8 cellular contexts compared by ENCODE assay signal in the genomic region with DNA sequence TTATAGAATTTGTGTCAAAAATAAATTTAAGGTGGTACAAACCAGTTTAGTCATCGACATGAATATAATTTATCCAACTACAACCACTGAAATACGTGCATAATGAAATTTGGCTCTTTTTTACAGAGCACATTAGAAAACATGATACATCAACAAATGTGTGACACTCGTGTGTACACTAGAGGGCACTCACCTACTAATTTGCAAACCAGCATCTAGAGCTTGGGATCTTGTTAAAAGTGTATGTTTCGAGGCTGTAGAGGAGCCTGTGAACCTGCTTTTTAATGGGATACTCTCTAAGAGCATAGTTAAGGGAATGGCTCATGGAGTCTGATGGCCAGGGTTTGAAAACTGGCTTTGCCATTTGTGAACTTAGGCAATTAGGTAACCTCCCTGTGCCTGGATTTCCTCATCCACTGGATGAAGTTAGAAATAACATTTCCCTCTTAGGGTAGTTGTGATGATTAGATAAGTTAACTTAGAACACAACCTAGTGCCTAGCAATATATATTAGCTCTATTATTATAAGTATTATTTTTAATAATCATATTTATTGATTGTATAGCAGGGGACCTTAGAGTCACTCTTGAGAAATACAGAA. TPM values are rescaled to one million over a fixed set of nuclear protein-coding genes. Genes with fewer than 3 reads are reported as not detected.
DNase-seq lines count a peak whose midpoint lies in the region; ATAC-seq, FAIRE-seq and TF ChIP-seq lines count a peak whose summit lies in the region.

No MANE protein-coding gene starts in this region.

- no peaks in the 10 kb centered on the region for H3K9me1 ChIP-seq in IMR-90 (ENCODE audit: insufficient read depth, low read length)

- no peak overlapping the region for H3K14ac ChIP-seq in IMR-90 (replicated peaks; ENCODE audit: low read depth, low read length)

- peak; percentile 91 for FAIRE-seq in A549 (lab: Jason Lieb, UNC)

- no peak for TF ChIP-seq EP300 in A549 (IDR thresholded peaks at IDR 0.05)

- no peak overlapping the region for H2BK15ac ChIP-seq in IMR-90 (ENCODE audit: low read depth, low read length)

- H3K23ac ChIP-seq in IMR-90 (ENCODE audit: low read depth, low read length), result no peak overlapping the region

- H2AK9ac ChIP-seq in IMR-90 (replicated peaks; ENCODE audit: low read depth, low read length, poor library complexity), result no peak overlapping the region

- no peak overlapping the region for H4K8ac ChIP-seq in IMR-90 (ENCODE audit: low read depth in 2 of 2, low read length in 2 of 2)

- CTCF ChIA-PET in A549 (lab: Yijun Ruan, JAX) (interaction anchor here (0.6 to 7.0 kb wide), 55 partner anchors 10 to 1174 kb away, joined by 3 to 110 read pairs (median 4); a partner anchor contains a TSS), IMR-90 (lab: Yijun Ruan, JAX) (interaction anchor here (0.5 to 2.9 kb wide), 12 partner anchors 9 to 398 kb away, joined by 3 to 23 read pairs (median 3); a partner anchor contains a TSS)

- no peaks in the 10 kb centered on the region for H3K79me1 ChIP-seq in IMR-90 (ENCODE audit: low read depth in 1 of 2, low read length in 2 of 2)

- H3K9me3 ChIP-seq in A549 (no peaks in the 10 kb centered on the region), IMR-90 (ENCODE audit: control insufficient read depth, insufficient read depth, low read length) (no peaks in the 10 kb centered on the region)

- no peaks in the 10 kb centered on the region for H3K36me3 Mint-ChIP-seq in endothelial cell (ENCODE audit: low read depth, unreplicated experiment)
- H3K36me3 Mint-ChIP-seq in mesothelial cell of epicardium, result no peaks in the 10 kb centered on the region

- no peak overlapping the region for H2AK5ac ChIP-seq in IMR-90 (ENCODE audit: low read depth, low read length)

- H3K4me3 ChIP-seq in A549 (no peak overlapping the region), IMR-90 (ENCODE audit: insufficient read depth, low read depth, low read length) (no peak overlapping the region)

- H2BK20ac ChIP-seq in IMR-90 (ENCODE audit: low read depth, low read length), result no peak overlapping the region

- H4K5ac ChIP-seq in IMR-90 (ENCODE audit: low read depth, low read length), result no peak overlapping the region

- no TSS peak for BruUV-seq in IMR-90 (replicated peaks; lab: Mats Ljungman, UMichigan)

- H3K4me1 ChIP-seq in A549 (no peaks in the 10 kb centered on the region), IMR-90 (ENCODE audit: control insufficient read depth, insufficient read depth, low read length) (peaks cover 2% of the 10 kb centered on the region; the same call in 1 of the 2 replicates)

- H3K27me3 Mint-ChIP-seq in endothelial cell (ENCODE audit: unreplicated experiment), result no peaks in the 10 kb centered on the region
- peaks cover 6% of the 10 kb centered on the region for H3K27me3 Mint-ChIP-seq in mesothelial cell of epicardium (ENCODE audit: low read depth)

- H3K9me3 Mint-ChIP-seq in endothelial cell (ENCODE audit: unreplicated experiment), result no peaks in the 10 kb centered on the region
- peaks cover 6% of the 10 kb centered on the region for H3K9me3 Mint-ChIP-seq in mesothelial cell of epicardium

- peak; percentile 89 to 92 for TF ChIP-seq RAD21 in A549 (conservative IDR thresholded peaks at IDR 0.05 in 1 of 2, IDR thresholded peaks at IDR 0.05 in 1 of 2)
- peak; percentile 86 for TF ChIP-seq RAD21 in IMR-90 (IDR thresholded peaks at IDR 0.05; ENCODE audit: low read length)

- peaks cover 4% of the 10 kb centered on the region for H3K4me1 Mint-ChIP-seq in endothelial cell (ENCODE audit: unreplicated experiment)
- H3K4me1 Mint-ChIP-seq in mesothelial cell of epicardium, result no peaks in the 10 kb centered on the region

- no peak overlapping the region for H2AFZ ChIP-seq in IMR-90 (replicated peaks; ENCODE audit: low read length, poor library complexity)

- TF ChIP-seq POLR2A in A549 (IDR thresholded peaks at IDR 0.05; ENCODE audit: low read length) (no peak), IMR-90 (IDR thresholded peaks at IDR 0.05; ENCODE audit: low read depth, low read length) (no peak)

- peak; percentile 92 to 96 for ATAC-seq in A549
- peak; percentile 53 for ATAC-seq in GM21737 (IDR thresholded peaks at IDR 0.05; ENCODE audit: unreplicated experiment)
- ATAC-seq in IMR-90 (ENCODE audit: low read depth), result peak; percentile 95

- H3K27ac ChIP-seq in A549, result no peak overlapping the region
- no peak overlapping the region for H3K27ac ChIP-seq in IMR-90 (ENCODE audit: insufficient read depth, low read length)

- no peaks in the 10 kb centered on the region for H3K27me3 ChIP-seq in IMR-90 (ENCODE audit: control insufficient read depth, insufficient read depth, low read length)

- H3K36me3 ChIP-seq in IMR-90 (ENCODE audit: control insufficient read depth, insufficient read depth, low read length), result no peaks in the 10 kb centered on the region

- no peak overlapping the region for H3K18ac ChIP-seq in IMR-90 (ENCODE audit: low read depth, low read length)

- intact Hi-C loops in IMR-90 (cut with micrococcal nuclease), result loop anchor here (1.0 to 10.0 kb wide), 5 partner anchors 103 to 392 kb away; a partner anchor contains a TSS

- no peak overlapping the region for H2BK5ac ChIP-seq in IMR-90 (ENCODE audit: low read depth, low read length, poor library complexity, severe bottlenecking)

- WGBS in A549 (ENCODE audit: missing lambda C conversion rate), result 3% methylated on average over 4 of the region's 4 CpGs
- no CpG with 5 or more reads among the region's 4 CpGs for WGBS in IMR-90 (ENCODE audit: extremely low coverage in 2 of 2, insufficient read length in 1 of 2), 2 experiments

- H4K20me1 ChIP-seq in IMR-90 (ENCODE audit: insufficient read depth, low read length), result no peaks in the 10 kb centered on the region

- peak; percentile 93 for TF ChIP-seq CTCF in A549 (IDR thresholded peaks at IDR 0.05)
- TF ChIP-seq CTCF in IMR-90 (conservative IDR thresholded peaks at IDR 0.05; ENCODE audit: low read depth, low read length), result peak; percentile 84
- TF ChIP-seq CTCF in endothelial cell (IDR thresholded peaks at IDR 0.05; ENCODE audit: unreplicated experiment), result peak; percentile 72
- peak; percentile 66 for TF ChIP-seq CTCF in mesothelial cell of epicardium (IDR thresholded peaks at IDR 0.05; ENCODE audit: unreplicated experiment)

- no peak overlapping the region for H4K91ac ChIP-seq in IMR-90 (ENCODE audit: insufficient read depth, low read depth, low read length)

- no peak overlapping the region for H3K56ac ChIP-seq in IMR-90 (ENCODE audit: extremely low read depth, insufficient read depth, low read length)

- no peak overlapping the region for H3K4me3 Mint-ChIP-seq in endothelial cell (ENCODE audit: unreplicated experiment)
- no peak overlapping the region for H3K4me3 Mint-ChIP-seq in mesothelial cell of epicardium

- H3K4me2 ChIP-seq in A549, result no peak overlapping the region
- H3K4me2 ChIP-seq in IMR-90 (ENCODE audit: low read depth, low read length), result no peak overlapping the region

- in situ Hi-C loops in IMR-90 (cut with MboI; ENCODE audit: low sequenced_read_pairs), result loop anchor here (5.0 to 25.0 kb wide), 4 partner anchors 183 to 1160 kb away; no protein-coding TSS in a partner anchor

- dilution Hi-C loops in IMR-90 (cut with HindIII; ENCODE audit: low sequenced_read_pairs, unreplicated experiment), result no loop called here

- POLR2A ChIA-PET in A549 (lab: Yijun Ruan, JAX) (interaction anchor here (0.8 kb wide), 1 partner anchor 392 kb away, joined by 3 read pairs; no protein-coding TSS in a partner anchor), IMR-90 (lab: Charles Lee; ENCODE audit: unreplicated experiment) (no interaction called here)

- H3K27ac Mint-ChIP-seq in endothelial cell (ENCODE audit: unreplicated experiment) (no peak overlapping the region), mesothelial cell of epicardium (no peak overlapping the region)

- DNase-seq in A549 (ENCODE audit: low read depth in 1 of 2, low spot score in 1 of 2) (peak; percentile 56 to 67), EL (peak; percentile 66), IMR-90 (peak; percentile 76), RPMI7951 (ENCODE audit: low read depth) (peak; percentile 68), endothelial cell (ENCODE audit: low spot score) (peak; percentile 19), mesothelial cell of epicardium (ENCODE audit: low spot score in 2 of 2, unreplicated experiment in 2 of 2) (no peak), HK-2 (ENCODE audit: unreplicated experiment) (no peak)

- no peak overlapping the region for H2BK120ac ChIP-seq in IMR-90 (ENCODE audit: low read depth, low read length)

- H3K9ac ChIP-seq in IMR-90 (ENCODE audit: low read depth, low read length), result no peak overlapping the region

- H3K4ac ChIP-seq in IMR-90 (ENCODE audit: low read depth, low read length), result no peak overlapping the region

TF ChIP-seq in A549, 52 proteins besides CTCF, POLR2A, EP300 and RAD21:
- TF ChIP-seq CBX8 (IDR thresholded peaks at IDR 0.05) (no peak), SMC3 (IDR thresholded peaks at IDR 0.05) (peak; percentile 86)

TF ChIP-seq in IMR-90, 13 proteins besides CTCF, POLR2A, EP300 and RAD21 (continues in another document):
- TF ChIP-seq MXI1 (IDR thresholded peaks at IDR 0.05; ENCODE audit: borderline replicate concordance, low read depth, low read length) (no peak), RCOR1 (IDR thresholded peaks at IDR 0.05; ENCODE audit: insufficient replicate concordance, low read length) (no peak), MAFK (IDR thresholded peaks at IDR 0.05; ENCODE audit: low read depth, low read length) (0 out of 2 replicates have a peak, but pooled peaks have one; percentile 7), SMC3 (IDR thresholded peaks at IDR 0.05; ENCODE audit: low read depth, low read length) (peak; percentile 77)

RNA-seq across cellular contexts. Expression of a gene that starts 8.8 kb away (rescaled TPM):
- polyA plus RNA-seq in A549 (2011; rRNA removed) (28.0 and 30.3 TPM in 2 replicates), A549 (2017; fragmentation: RNase III; extraction: RNeasy Plus Mini Kit Qiagen cat#74134 plus additional on column Dnase treatment) (20.8 to 25.7 TPM (median 22.1 TPM) in 3 replicates), IMR-90 (2012; rRNA removed) (17.9 and 19.4 TPM in 2 replicates)
- 19.1 and 22.4 TPM in 2 replicates for polyA plus RNA-seq in A549 (2012; cell fraction: cytosol; rRNA removed)
- 25.7 and 29.2 TPM in 2 replicates for polyA plus RNA-seq in A549 (2012; cell fraction: nucleus; rRNA removed)
- 9.8 and 15.9 TPM in 2 replicates for polyA minus RNA-seq in A549 (2011; rRNA and poly(A)+ RNA removed)
- total RNA-seq in IMR-90 (2012; rRNA removed) (14.5 and 20.3 TPM in 2 replicates), endothelial cell (ENCODE audit: unreplicated experiment) (21.5 TPM), mesothelial cell of epicardium (17.9 to 20.8 TPM (median 18.4 TPM) in 3 replicates)
- polyA plus RNA-seq in IMR-90 (2012; cell fraction: cytosol; rRNA removed), result 14.1 and 20.7 TPM in 2 replicates
- 27.3 and 29.1 TPM in 2 replicates for polyA plus RNA-seq in IMR-90 (2012; cell fraction: nucleus; rRNA removed; ENCODE audit: low replicate concordance)
- total RNA-seq in RPMI7951 (2014; rRNA removed; shearing (Covaris generic)), result 61.5 and 63.3 TPM in 2 replicates

Comparison
In these comparisons a context has a peak if more than half of its experiments do, and no peak if none do; other contexts are left out.
1. DNase-seq: peak in A549 (2 of 2), EL (single experiment), IMR-90 (single experiment), RPMI7951 (single experiment) and endothelial cell (single experiment); none in mesothelial cell of epicardium (0 of 2) and HK-2 (single experiment).
2. Peak in every context shown above with its lines, with median percentiles within 50 percentile points of each other: ATAC-seq and CTCF ChIP-seq.